Comparison of ENCODE assay signal across 30 cellular contexts in genomic region chr10:131615150-131615549, GRCh38.
"Had no signal": no experiment of that assay in that cellular context is flagged by ENCODE, and none has a peak within 500 bp of the region (broad histone marks: within the 10 kb centered on the region; RNA-seq: fewer than 3 reads in every experiment).

No MANE protein-coding gene starts in this region.

- H2AFZ ChIP-seq: parathyroid adenoma had no signal

- H3K4me2 ChIP-seq: smooth muscle cell had no signal

- H3K4me1 Mint-ChIP-seq: naive B cell; natural killer cell; nephron; stimulated activated memory B cell treated with anti-CD40 and anti-IgM and Interleukin-4, amounts not matched to agents 10 μg/mL and 1 μg/mL and 100 μg/mL, for 72 hours had no signal

- H3K9ac ChIP-seq: parathyroid adenoma had no signal

- H3K4me1 ChIP-seq: parathyroid adenoma, psoas muscle, spleen, stomach, thyroid gland, tibial nerve, upper lobe of left lung, vagina had no signal

- H3K4me3 Mint-ChIP-seq: naive B cell; natural killer cell; nephron; stimulated activated memory B cell treated with anti-CD40 and anti-IgM and Interleukin-4, amounts not matched to agents 10 μg/mL and 1 μg/mL and 100 μg/mL, for 72 hours; stimulated activated naive CD8-positive, alpha-beta T cell treated with anti-CD3 and anti-CD28 coated beads, Interleukin-15, Interleukin-2, amounts not matched to agents 100 ng/mL and 50 ng/mL, for 24 hours had no signal

- H3K27ac Mint-ChIP-seq: naive B cell; natural killer cell; nephron; progenitor cell of endocrine pancreas; stimulated activated memory B cell treated with anti-CD40 and anti-IgM and Interleukin-4, amounts not matched to agents 10 μg/mL and 1 μg/mL and 100 μg/mL, for 72 hours; stimulated activated naive CD8-positive, alpha-beta T cell treated with anti-CD3 and anti-CD28 coated beads, Interleukin-15, Interleukin-2, amounts not matched to agents 100 ng/mL and 50 ng/mL, for 24 hours had no signal

- FAIRE-seq: urothelium cell line had no signal

- H3K36me3 ChIP-seq: ovary, spleen, stomach, thoracic aorta, thyroid gland, tibial nerve, upper lobe of left lung, vagina had no signal

- H3K27ac ChIP-seq: ovary, parathyroid adenoma, psoas muscle, skin epidermis, spleen, stomach, thoracic aorta, thyroid gland, tibial nerve, upper lobe of left lung, vagina had no signal

- H3K9me3 ChIP-seq: ovary, psoas muscle, spleen, stomach, thoracic aorta, thyroid gland, upper lobe of left lung, vagina had no signal

- H3K79me2 ChIP-seq: parathyroid adenoma had no signal

- H3K9me3 Mint-ChIP-seq: natural killer cell, nephron had no signal

- H3K4me3 ChIP-seq: ovary, psoas muscle, skin epidermis, smooth muscle cell, spleen, stomach, thoracic aorta, thyroid gland, tibial nerve, upper lobe of left lung, vagina had no signal

- H3K36me3 Mint-ChIP-seq: natural killer cell; stimulated activated memory B cell treated with anti-CD40 and anti-IgM and Interleukin-4, amounts not matched to agents 10 μg/mL and 1 μg/mL and 100 μg/mL, for 72 hours had no signal

- H3K27me3 ChIP-seq: ovary, thyroid gland, tibial nerve, upper lobe of left lung, vagina had no signal

- ATAC-seq: natural killer cell; psoas muscle; right cardiac atrium; sciatic nerve; stimulated activated memory B cell treated with anti-CD40 and anti-IgM and Interleukin-4, amounts not matched to agents 10 μg/mL and 1 μg/mL and 100 μg/mL, for 72 hours had no signal

- DNase-seq: naive B cell; natural killer cell; occipital lobe; ovary; posterior cingulate gyrus; psoas muscle; right cardiac atrium; spleen; stimulated activated CD4-positive, alpha-beta T cell treated with anti-CD3 and anti-CD28 coated beads, Interleukin-12 subunit alpha, Interleukin-12 subunit beta, amount 100 ng/mL, for 4 hours; stimulated activated CD4-positive, alpha-beta T cell treated with anti-CD3 and anti-CD28 coated beads, Interleukin-1b, Interleukin-23, amount 100 ng/mL, for 48 hours; stimulated activated CD4-positive, alpha-beta T cell treated with anti-CD3 and anti-CD28 coated beads, Interleukin-4, amount 100 ng/mL, for 1 hour; stimulated activated CD4-positive, alpha-beta T cell treated with anti-CD3 and anti-CD28 coated beads, Interleukin-4, amount 100 ng/mL, for 4 hours; stimulated activated CD8-positive, alpha-beta memory T cell treated with anti-CD3 and anti-CD28 coated beads, Interleukin-4, amount 100 ng/mL, for 48 hours; stimulated activated naive CD4-positive, alpha-beta T cell; stomach; thyroid gland; trophoblast cell; upper lobe of left lung had no signal
